In the genomic region with DNA sequence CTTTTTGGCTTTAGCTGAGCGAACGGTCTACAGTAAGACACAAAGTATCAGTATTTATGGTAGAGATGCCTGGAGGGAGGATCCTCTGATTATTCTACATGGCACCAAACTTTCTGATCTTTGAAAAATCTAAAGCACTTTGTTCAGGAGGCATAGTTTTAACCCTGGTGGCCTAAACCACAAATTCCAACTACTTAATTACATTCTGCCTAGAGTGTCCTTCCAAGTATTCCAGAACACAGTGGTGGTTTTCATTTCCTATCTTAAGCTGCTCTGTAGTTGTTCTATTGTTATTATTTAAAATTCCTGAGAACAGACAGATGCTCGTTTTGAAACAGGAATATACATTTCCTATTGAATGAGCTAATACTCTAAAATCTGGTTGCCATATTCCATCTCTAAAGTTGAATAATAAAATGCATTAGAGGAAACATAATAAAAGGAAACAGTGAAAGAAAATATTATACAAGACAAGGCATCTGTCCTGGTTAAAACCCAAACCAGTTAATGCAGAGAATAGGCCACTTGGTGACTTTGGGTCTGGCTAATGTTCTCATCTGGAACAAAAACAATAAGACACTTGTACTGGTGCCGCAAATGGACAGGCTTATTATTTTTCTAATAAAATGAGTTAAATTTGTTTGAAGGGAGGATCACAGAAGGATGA, we compare ENCODE assay signal across 29 cellular contexts.
DNase-seq lines count a peak whose midpoint lies in the region; ATAC-seq and TF ChIP-seq lines count a peak whose summit lies in the region.
"Had no signal": no experiment of that assay in that cellular context is flagged by ENCODE, and none has a peak within 500 bp of the region (broad histone marks: within the 10 kb centered on the region; RNA-seq: fewer than 3 reads in every experiment).

No MANE protein-coding gene starts in this region.

- H3K27me3 Mint-ChIP-seq in osteocyte (ENCODE audit: unreplicated experiment) = no peaks in the 10 kb centered on the region
- H3K27me3 Mint-ChIP-seq: activated CD8-positive, alpha-beta T cell treated with anti-CD3 and anti-CD28 coated beads for 36 hours; activated naive CD8-positive, alpha-beta T cell had no signal

- peaks cover 16% of the 10 kb centered on the region for H3K4me1 Mint-ChIP-seq in osteocyte (ENCODE audit: unreplicated experiment)

- H3K27ac ChIP-seq in SJSA1 = peak overlapping the region; percentile 87
- H3K27ac ChIP-seq in coronary artery = no peak overlapping the region
- no peak overlapping the region for H3K27ac ChIP-seq in substantia nigra (ENCODE audit: low read depth, low read length, poor library complexity, severe bottlenecking)
- H3K27ac ChIP-seq: BLaER1 treated with 17β-estradiol and CSF1 and Interleukin-3, amounts not matched to agents 10 nM and 100 nM; body of pancreas; gastrocnemius medialis; hepatocyte; thyroid gland had no signal

- TF ChIP-seq CTCF in osteocyte (IDR thresholded peaks at IDR 0.05) = no peak
- no peak for TF ChIP-seq CTCF in coronary artery (IDR thresholded peaks at IDR 0.05)

- peaks cover 1% of the 10 kb centered on the region for H3K36me3 Mint-ChIP-seq in osteocyte (ENCODE audit: unreplicated experiment)
- H3K36me3 Mint-ChIP-seq: activated naive CD8-positive, alpha-beta T cell had no signal

- H3K4me1 ChIP-seq in SJSA1 (replicated peaks) = peaks cover 26% of the 10 kb centered on the region
- H3K4me1 ChIP-seq: BLaER1 treated with 17β-estradiol and CSF1 and Interleukin-3, amounts not matched to agents 10 nM and 100 nM; body of pancreas; Caco-2; gastrocnemius medialis; thyroid gland had no signal

- DNase-seq in COLO829 (ENCODE audit: low spot score) (peak; percentile 50), SJSA1 (ENCODE audit: low read depth in 1 of 2, low spot score in 2 of 2) (peak in 1 of 2 experiments; percentile 87), dermis blood vessel endothelial cell (peak; percentile 53), osteocyte (ENCODE audit: extremely low spot score, unreplicated experiment) (no peak), coronary artery (ENCODE audit: low spot score) (no peak), substantia nigra (lab: John Stamatoyannopoulos, UW) (no peak)
- DNase-seq in stimulated activated CD8-positive, alpha-beta memory T cell treated with anti-CD3 and anti-CD28 coated beads, Interleukin-4, amount 100 ng/mL, for 48 hours = no peak
- DNase-seq: ACHN; activated CD4-positive, CD25-positive, alpha-beta regulatory T cell treated with anti-CD3 and anti-CD28 coated beads, Interleukin-2, amount 50 U/mL, for 72 hours; activated CD8-positive, alpha-beta T cell treated with anti-CD3 and anti-CD28 coated beads for 36 hours; body of pancreas; Caco-2; DND-41; effector CD4-positive, alpha-beta T cell; gastrocnemius medialis; HCEC 1CT; left cardiac atrium; mesendoderm; NCI-H1436 treated with DMSO at 0.1 percent for 48 hours; RPMI8226; stimulated activated naive CD8-positive, alpha-beta T cell treated with anti-CD3 and anti-CD28 coated beads, Interleukin-15, Interleukin-2, amounts not matched to agents 100 U/mL and 50 U/mL, for 24 hours; T-helper 2 cell; thyroid gland had no signal

- H3K4me3 Mint-ChIP-seq in osteocyte (ENCODE audit: unreplicated experiment) = no peak overlapping the region
- H3K4me3 Mint-ChIP-seq: activated CD8-positive, alpha-beta T cell treated with anti-CD3 and anti-CD28 coated beads for 36 hours; activated naive CD8-positive, alpha-beta T cell had no signal

- H3K9me3 Mint-ChIP-seq in osteocyte (ENCODE audit: unreplicated experiment) = peaks cover 10% of the 10 kb centered on the region
- H3K9me3 Mint-ChIP-seq: activated CD8-positive, alpha-beta T cell treated with anti-CD3 and anti-CD28 coated beads for 36 hours; activated T-helper 2 cell treated with anti-CD3 and anti-CD28 coated beads, Interferon-gamma antibody, Interleukin-2, Interleukin-4, amounts not matched to agents 10 μg/mL and 5 μg/mL and 100 μg/mL, durations not matched to agents 14 hours and 24 hours and 36 hours had no signal

- no peaks in the 10 kb centered on the region for H3K27me3 ChIP-seq in SJSA1 (replicated peaks)
- H3K27me3 ChIP-seq: BLaER1 treated with 17β-estradiol and CSF1 and Interleukin-3, amounts not matched to agents 10 nM and 100 nM; body of pancreas; gastrocnemius medialis; hepatocyte; thyroid gland had no signal

- peak overlapping the region; percentile 65 for H3K27ac Mint-ChIP-seq in osteocyte (ENCODE audit: unreplicated experiment)
- H3K27ac Mint-ChIP-seq: activated CD8-positive, alpha-beta T cell treated with anti-CD3 and anti-CD28 coated beads for 36 hours; activated naive CD8-positive, alpha-beta T cell; activated T-helper 2 cell treated with anti-CD3 and anti-CD28 coated beads, Interferon-gamma antibody, Interleukin-2, Interleukin-4, amounts not matched to agents 10 μg/mL and 5 μg/mL and 100 μg/mL, durations not matched to agents 14 hours and 24 hours and 36 hours had no signal

- H3K9me3 ChIP-seq in SJSA1 (replicated peaks) = 0 out of 2 replicates have a peak, but pooled peaks cover 3% of the 10 kb centered on the region
- H3K9me3 ChIP-seq: body of pancreas, Caco-2, gastrocnemius medialis, thyroid gland had no signal

- no peaks in the 10 kb centered on the region for H3K36me3 ChIP-seq in SJSA1
- H3K36me3 ChIP-seq: BLaER1 treated with 17β-estradiol and CSF1 and Interleukin-3, amounts not matched to agents 10 nM and 100 nM; gastrocnemius medialis; thyroid gland had no signal

- no peak overlapping the region for H3K4me3 ChIP-seq in SJSA1
- H3K4me3 ChIP-seq in coronary artery = no peak overlapping the region
- H3K4me3 ChIP-seq: BLaER1 treated with 17β-estradiol and CSF1 and Interleukin-3, amounts not matched to agents 10 nM and 100 nM; body of pancreas; gastrocnemius medialis; hepatocyte; K562; thyroid gland had no signal

- no peak for ATAC-seq in HG03571 (IDR thresholded peaks at IDR 0.05; ENCODE audit: unreplicated experiment)
- ATAC-seq: activated CD8-positive, alpha-beta T cell treated with anti-CD3 and anti-CD28 coated beads for 36 hours; body of pancreas; gastrocnemius medialis; K562; left cardiac atrium; stimulated activated naive CD8-positive, alpha-beta T cell treated with anti-CD3 and anti-CD28 coated beads, Interleukin-15, Interleukin-2, amounts not matched to agents 100 U/mL and 50 U/mL, for 24 hours had no signal

Comparison
In these comparisons a context has a peak if more than half of its experiments do, and no peak if none do; other contexts are left out.
1. DNase-seq: peak in COLO829 (single experiment) and dermis blood vessel endothelial cell (single experiment); none in osteocyte (single experiment), stimulated activated CD8-positive, alpha-beta memory T cell treated with anti-CD3 and anti-CD28 coated beads, Interleukin-4, amount 100 ng/mL, for 48 hours (single experiment), coronary artery (single experiment) and substantia nigra (0 of 49).